ENCODE assay signal across 8 cellular contexts in the genomic region with DNA sequence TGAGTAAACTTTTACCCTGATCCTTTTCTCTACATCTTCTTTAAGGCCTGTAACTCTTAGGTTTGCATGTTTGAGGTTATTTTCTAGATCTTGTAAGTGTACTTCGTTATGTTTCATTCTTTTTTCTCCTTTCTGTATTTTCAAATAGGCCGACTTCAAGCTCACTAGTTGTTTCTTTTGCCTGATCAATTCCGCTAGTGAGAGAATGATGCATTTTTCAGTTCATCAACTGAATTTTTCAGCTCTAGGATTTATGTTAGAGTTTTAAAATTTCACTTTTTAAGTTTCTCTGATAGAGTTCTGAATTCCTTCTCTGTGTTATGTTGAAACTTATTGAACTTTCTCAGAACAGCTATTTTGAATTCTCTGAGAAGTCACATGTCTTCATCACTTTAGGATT.
"Had no signal": no experiment of that assay in that cellular context is flagged by ENCODE, and none has a peak within 500 bp of the region (broad histone marks: within the 10 kb centered on the region; RNA-seq: fewer than 3 reads in every experiment).

No MANE protein-coding gene starts in this region.

- FAIRE-seq: G401.6, GM12878, GM12891, GM12892, GM18507, GM19239 had no signal

- ATAC-seq: GM12878 had no signal

- H3K4me3 ChIP-seq: GM12878 had no signal

- DNase-seq: GDM1, GF-D8 had no signal
